20 cellular contexts compared by ENCODE assay signal in genomic region chr1:19656780-19657475, GRCh38. TPM values are rescaled to one million over a fixed set of nuclear protein-coding genes. Genes with fewer than 3 reads are reported as not detected.
"Had no signal": no experiment of that assay in that cellular context is flagged by ENCODE, and none has a peak within 500 bp of the region (broad histone marks: within the 10 kb centered on the region; RNA-seq: fewer than 3 reads in every experiment).

No MANE protein-coding gene starts in this region.

- H3K4me3 ChIP-seq: esophagus squamous epithelium, lower lobe of right lung, sigmoid colon, spleen, thyroid gland had no signal

- ATAC-seq: left cardiac atrium, lower lobe of right lung, natural killer cell had no signal

- H3K27ac ChIP-seq: lower lobe of right lung, spleen, thyroid gland had no signal

- H3K36me3 ChIP-seq: thyroid gland had no signal

- H3K9me3 ChIP-seq: esophagus squamous epithelium, lower lobe of right lung, sigmoid colon, spleen, thyroid gland had no signal

- DNase-seq: activated CD4-positive, alpha-beta memory T cell treated with anti-CD3 and anti-CD28 coated beads for 36 hours; activated T-cell treated with anti-CD3 and anti-CD28 coated beads for 4 hours; effector CD8-positive, alpha-beta T cell; esophagus squamous epithelium; hippocampal formation; left cardiac atrium; lower lobe of right lung; natural killer cell; nucleus accumbens; sigmoid colon; spleen; stimulated activated CD8-positive, alpha-beta memory T cell treated with anti-CD3 and anti-CD28 coated beads, Interleukin-4, amount 100 ng/mL, for 48 hours; stimulated activated naive CD4-positive, alpha-beta T cell treated with Interleukin-2 at 50 U/mL for 16 hours; thyroid gland had no signal

- H3K27me3 ChIP-seq: thyroid gland had no signal

RNA-seq across cellular contexts. Expression of gene HTR6, which starts 7.7 kb away (rescaled TPM):
- total RNA-seq: activated T-helper 1 cell treated with anti-CD3 and anti-CD28 coated beads, Interleukin-12 subunit alpha, Interleukin-12 subunit beta, Interleukin-2, Interleukin-4 antibody, amounts not matched to agents 30 ng/mL and 10 ng/mL and 1 ng/mL, durations not matched to agents 14 hours and 24 hours and 36 hours; endothelial cell of umbilical vein; esophagus squamous epithelium; left cardiac atrium; lower lobe of right lung; renal cortical epithelial cell; sigmoid colon; subcutaneous adipose tissue; T-helper 2 cell treated with Interferon-gamma antibody and Interleukin-4, amounts not matched to agents 100 ng/mL and 5 ng/mL, for 36 hours; thyroid gland; ureter had no signal
- polyA plus RNA-seq: endothelial cell of umbilical vein had no signal
